1 cellular context compared by ENCODE assay signal in genomic region chr18:77080283-77080682, GRCh38.
TF ChIP-seq lines count a peak whose summit lies in the region.

No MANE protein-coding gene starts in this region.

TF ChIP-seq in GM12878, 131 proteins besides CTCF, POLR2A, EP300 and RAD21 (continued from another document):
- TF ChIP-seq BCL3 (IDR thresholded peaks at IDR 0.05; ENCODE audit: borderline replicate concordance, insufficient read depth, low read depth, low read length, poor library complexity, severe bottlenecking) (no peak), TARDBP (IDR thresholded peaks at IDR 0.05; ENCODE audit: borderline replicate concordance) (no peak), FOS (IDR thresholded peaks at IDR 0.05; ENCODE audit: borderline replicate concordance, extremely low read depth, insufficient read length) (no peak), NKRF (conservative IDR thresholded peaks at IDR 0.05) (no peak), CEBPB (IDR thresholded peaks at IDR 0.05; ENCODE audit: borderline replicate concordance in 1 of 2, low read depth in 2 of 2, low read length in 2 of 2) (no peak), RAD51 (IDR thresholded peaks at IDR 0.05) (no peak), SMAD5 (IDR thresholded peaks at IDR 0.05; ENCODE audit: low read depth) (no peak), JUNB (IDR thresholded peaks at IDR 0.05) (no peak), ZBED1 (IDR thresholded peaks at IDR 0.05; ENCODE audit: borderline replicate concordance) (no peak), TCF12 (IDR thresholded peaks at IDR 0.05; ENCODE audit: low read depth, low read length) (0 out of 2 replicates have a peak, but pooled peaks have one; percentile 34), SREBF1 (IDR thresholded peaks at IDR 0.05; ENCODE audit: low read length) (no peak), CHD1 (IDR thresholded peaks at IDR 0.05; ENCODE audit: low read depth, low read length) (no peak), NR2C1 (IDR thresholded peaks at IDR 0.05) (no peak), ZNF274 (IDR thresholded peaks at IDR 0.05; ENCODE audit: insufficient read depth, insufficient read length) (no peak), ZNF217 (IDR thresholded peaks at IDR 0.05) (no peak), BCL11A (IDR thresholded peaks at IDR 0.05; ENCODE audit: low read depth, low read length) (peak; percentile 49; the same call in 1 of the 2 replicates), SMC3 (IDR thresholded peaks at IDR 0.05; ENCODE audit: borderline replicate concordance, low read length) (no peak), ZNF24 (IDR thresholded peaks at IDR 0.05) (no peak), IRF3 (IDR thresholded peaks at IDR 0.05) (no peak), PRDM15 (CRISPR knock-in tag; IDR thresholded peaks at IDR 0.05) (no peak), ATF7 (IDR thresholded peaks at IDR 0.05; ENCODE audit: low read depth) (peak; percentile 26; the same call in 1 of the 2 replicates), MYB (IDR thresholded peaks at IDR 0.05; ENCODE audit: borderline replicate concordance, low read depth, low read length) (no peak), ZSCAN29 (IDR thresholded peaks at IDR 0.05) (no peak), WRNIP1 (IDR thresholded peaks at IDR 0.05; ENCODE audit: borderline replicate concordance, low read depth, low read length) (no peak), POLR2AphosphoS5 (IDR thresholded peaks at IDR 0.05; ENCODE audit: low read length) (no peak), CEBPZ (IDR thresholded peaks at IDR 0.05; ENCODE audit: low read depth, low read length) (no peak), REST (IDR thresholded peaks at IDR 0.05; ENCODE audit: low read depth, low read length) (no peak), DPF2 (IDR thresholded peaks at IDR 0.05) (peak; percentile 69; the same call in 1 of the 2 replicates), CHD2 (IDR thresholded peaks at IDR 0.05; ENCODE audit: borderline replicate concordance, low read depth, low read length) (no peak), RB1 (IDR thresholded peaks at IDR 0.05; ENCODE audit: borderline replicate concordance) (no peak), ATF2 (IDR thresholded peaks at IDR 0.05; ENCODE audit: low read length) (no peak), STAT1 (conservative IDR thresholded peaks at IDR 0.05) (no peak), MAX (IDR thresholded peaks at IDR 0.05; ENCODE audit: low read depth, low read length) (no peak), SRF (IDR thresholded peaks at IDR 0.05; ENCODE audit: low read depth in 2 of 2, low read length in 2 of 2) (no peak), RCOR1 (conservative IDR thresholded peaks at IDR 0.05; ENCODE audit: low read depth, low read length) (no peak)
